Comparison of ENCODE assay signal across 13 cellular contexts in genomic region chr16:85333744-85334640, GRCh38.
DNase-seq lines count a peak whose midpoint lies in the region; ATAC-seq and TF ChIP-seq lines count a peak whose summit lies in the region.
"Had no signal": no experiment of that assay in that cellular context is flagged by ENCODE, and none has a peak within 500 bp of the region (broad histone marks: within the 10 kb centered on the region; RNA-seq: fewer than 3 reads in every experiment).

No MANE protein-coding gene starts in this region.

- peak overlapping the region; percentile 81 for H3K27ac Mint-ChIP-seq in activated naive CD4-positive, alpha-beta T cell treated with anti-CD3 and anti-CD28 coated beads, Interleukin-2, amount 50 U/mL, for 24 hours
- H3K27ac Mint-ChIP-seq in activated naive CD4-positive, alpha-beta T cell treated with anti-CD3 and anti-CD28 coated beads for 36 hours: no peak overlapping the region

- H2BK15ac ChIP-seq in mesenchymal stem cell (ENCODE audit: low read depth, poor library complexity, severe bottlenecking): peak overlapping the region; percentile 89

- WGBS in body of pancreas, 2 donors: 82 to 88% methylated on average over 23 to 26 of the region's 29 CpGs
- 74% methylated on average over 28 of the region's 29 CpGs for WGBS in mesenchymal stem cell

- H2AFZ ChIP-seq in mesenchymal stem cell (ENCODE audit: low read depth, low read length): no peak overlapping the region

- H3K4me3 ChIP-seq in body of pancreas: no peak overlapping the region
- H3K4me3 ChIP-seq in mesenchymal stem cell (ENCODE audit: insufficient read depth in 1 of 2, low read depth in 1 of 2, low read length in 2 of 2): no peak overlapping the region
- no peak overlapping the region for H3K4me3 ChIP-seq in upper lobe of right lung

- no peaks in the 10 kb centered on the region for H3K36me3 Mint-ChIP-seq in activated naive CD4-positive, alpha-beta T cell treated with anti-CD3 and anti-CD28 coated beads, Interleukin-2, amount 50 U/mL, for 24 hours
- H3K36me3 Mint-ChIP-seq in activated naive CD4-positive, alpha-beta T cell treated with anti-CD3 and anti-CD28 coated beads for 36 hours (ENCODE audit: low read depth): no peaks in the 10 kb centered on the region

- peak overlapping the region in 1 of 2 experiments; percentile 35 for H3K23ac ChIP-seq in mesenchymal stem cell (ENCODE audit: low read length in 2 of 2)

- H3K27me3 Mint-ChIP-seq in activated naive CD4-positive, alpha-beta T cell treated with anti-CD3 and anti-CD28 coated beads, Interleukin-2, amount 50 U/mL, for 24 hours: peaks cover 2% of the 10 kb centered on the region
- peaks cover 4% of the 10 kb centered on the region for H3K27me3 Mint-ChIP-seq in activated naive CD4-positive, alpha-beta T cell treated with anti-CD3 and anti-CD28 coated beads for 36 hours (ENCODE audit: low read depth)

- peak overlapping the region; percentile 75 to 97 for H3K4ac ChIP-seq in mesenchymal stem cell (ENCODE audit: low read depth in 1 of 2, low read length in 2 of 2)

- H3K36me3 ChIP-seq in body of pancreas (replicated peaks in 1 of 2; ENCODE audit: insufficient read depth in 1 of 2, low read depth in 2 of 2): no peaks in the 10 kb centered on the region
- peaks cover 0 to 12% of the 10 kb centered on the region in 2 experiments for H3K36me3 ChIP-seq in mesenchymal stem cell (ENCODE audit: control insufficient read depth in 1 of 2, insufficient read depth in 2 of 2, low read depth in 1 of 2, low read length in 2 of 2)
- H3K36me3 ChIP-seq in upper lobe of right lung: no peaks in the 10 kb centered on the region

- TF ChIP-seq CTCF in body of pancreas (IDR thresholded peaks at IDR 0.05): no peak
- no peak for TF ChIP-seq CTCF in upper lobe of right lung (IDR thresholded peaks at IDR 0.05)

- peak overlapping the region; percentile 76 for H4K8ac ChIP-seq in mesenchymal stem cell (ENCODE audit: low read length)

- H4K91ac ChIP-seq in mesenchymal stem cell (ENCODE audit: low read length): peak overlapping the region; percentile 97

- peaks cover 17% of the 10 kb centered on the region for H3K79me1 ChIP-seq in mesenchymal stem cell (replicated peaks; ENCODE audit: low read length, poor library complexity, severe bottlenecking)

- no peak overlapping the region for H2BK5ac ChIP-seq in mesenchymal stem cell (ENCODE audit: low read depth, low read length, poor library complexity, severe bottlenecking)

- H3K27ac ChIP-seq in body of pancreas (peak overlapping the region; percentile 80 to 90 (median 84)), mesenchymal stem cell (ENCODE audit: low read length, poor library complexity, severe bottlenecking) (no peak overlapping the region), upper lobe of right lung (no peak overlapping the region)

- H3K18ac ChIP-seq in mesenchymal stem cell (ENCODE audit: low read depth in 1 of 2, low read length in 2 of 2): peak overlapping the region; percentile 82 to 91

- CTCF ChIA-PET in activated naive CD4-positive, alpha-beta T cell treated with anti-CD3 and anti-CD28 coated beads for 36 hours (lab: Charles Lee): interaction anchor here (0.9 to 2.2 kb wide), 4 partner anchors 11 to 86 kb away, joined by 3 to 5 read pairs (median 4); no protein-coding TSS in a partner anchor

- intact Hi-C loops in activated naive CD4-positive, alpha-beta T cell treated with anti-CD3 and anti-CD28 coated beads for 36 hours (cut with micrococcal nuclease): no loop called here
- intact Hi-C loops in body of pancreas (cut with DNase I) (no loop called here), upper lobe of right lung (cut with DNase I) (no loop called here)

- H3K27me3 ChIP-seq in body of pancreas: no peaks in the 10 kb centered on the region
- H3K27me3 ChIP-seq in mesenchymal stem cell (ENCODE audit: control insufficient read depth in 1 of 2, insufficient read depth in 1 of 2, low read length in 2 of 2): no peaks in the 10 kb centered on the region
- no peaks in the 10 kb centered on the region for H3K27me3 ChIP-seq in upper lobe of right lung

- H3K4me1 Mint-ChIP-seq in activated naive CD4-positive, alpha-beta T cell treated with anti-CD3 and anti-CD28 coated beads, Interleukin-2, amount 50 U/mL, for 24 hours: peaks cover 23% of the 10 kb centered on the region
- H3K4me1 Mint-ChIP-seq in activated naive CD4-positive, alpha-beta T cell treated with anti-CD3 and anti-CD28 coated beads for 36 hours (ENCODE audit: low read depth): peaks cover 12% of the 10 kb centered on the region

- H3K4me1 ChIP-seq in body of pancreas (peaks cover 32% of the 10 kb centered on the region), mesenchymal stem cell (ENCODE audit: control insufficient read depth, insufficient read depth, low read depth, low read length) (peaks cover 52% of the 10 kb centered on the region), upper lobe of right lung (peaks cover 7% of the 10 kb centered on the region)

- ATAC-seq in body of pancreas (no peak), upper lobe of right lung (peak; percentile 33), HG03025 (IDR thresholded peaks at IDR 0.05; ENCODE audit: low FRiP score, unreplicated experiment) (no peak), HG02678 (IDR thresholded peaks at IDR 0.05; ENCODE audit: unreplicated experiment) (no peak)

- H3K9ac ChIP-seq in mesenchymal stem cell (ENCODE audit: low read length): no peak overlapping the region

- H3K4me3 Mint-ChIP-seq in activated naive CD4-positive, alpha-beta T cell treated with anti-CD3 and anti-CD28 coated beads, Interleukin-2, amount 50 U/mL, for 24 hours: peak overlapping the region; percentile 89
- no peak overlapping the region for H3K4me3 Mint-ChIP-seq in activated naive CD4-positive, alpha-beta T cell treated with anti-CD3 and anti-CD28 coated beads for 36 hours

- no peaks in the 10 kb centered on the region for H3K9me3 Mint-ChIP-seq in activated naive CD4-positive, alpha-beta T cell treated with anti-CD3 and anti-CD28 coated beads, Interleukin-2, amount 50 U/mL, for 24 hours
- H3K9me3 Mint-ChIP-seq in activated naive CD4-positive, alpha-beta T cell treated with anti-CD3 and anti-CD28 coated beads for 36 hours: no peaks in the 10 kb centered on the region

- H2AK5ac ChIP-seq in mesenchymal stem cell (ENCODE audit: low read length, severe bottlenecking): peak overlapping the region; percentile 45

- peak overlapping the region; percentile 90 for H2BK120ac ChIP-seq in mesenchymal stem cell (ENCODE audit: low read depth, low read length)

- peak overlapping the region in 1 of 2 experiments; percentile 64 for H3K14ac ChIP-seq in mesenchymal stem cell (ENCODE audit: low read length in 2 of 2)

- no peak for DNase-seq in activated naive CD4-positive, alpha-beta T cell treated with anti-CD3 and anti-CD28 coated beads for 36 hours
- DNase-seq in body of pancreas (no peak), mesenchymal stem cell (no peak), upper lobe of right lung (no peak), germinal center (ENCODE audit: low spot score) (no peak)
- DNase-seq: 8988T; activated effector memory CD4-positive, alpha-beta T cell treated with anti-CD3 and anti-CD28 coated beads, Interleukin-2, amount 50 U/mL, for 16 hours; Calu3; dermis blood vessel endothelial cell; NCI-H1105 treated with DMSO at 0.1 percent for 48 hours had no signal

- H3K9me3 ChIP-seq in body of pancreas: no peaks in the 10 kb centered on the region
- no peaks in the 10 kb centered on the region for H3K9me3 ChIP-seq in mesenchymal stem cell (ENCODE audit: control insufficient read depth, low read length)
- no peaks in the 10 kb centered on the region for H3K9me3 ChIP-seq in upper lobe of right lung

- peak overlapping the region; percentile 86 to 98 for H2BK12ac ChIP-seq in mesenchymal stem cell (ENCODE audit: low read length in 2 of 2)

- no peak overlapping the region for H3K4me2 ChIP-seq in mesenchymal stem cell (ENCODE audit: low read length, poor library complexity, severe bottlenecking)

- no peak for TF ChIP-seq POLR2A in body of pancreas (IDR thresholded peaks at IDR 0.05)

Comparison
In these comparisons a context has a peak if more than half of its experiments do, and no peak if none do; other contexts are left out.
1. H3K27ac ChIP-seq: peak in body of pancreas (4 of 4); none in mesenchymal stem cell (single experiment) and upper lobe of right lung (single experiment).